In genomic region chr10:47413531-47414226, GRCh38 we compare ENCODE assay signal across 23 cellular contexts. TPM values are rescaled to one million over a fixed set of nuclear protein-coding genes. Genes with fewer than 3 reads are reported as not detected.
"Had no signal": no experiment of that assay in that cellular context is flagged by ENCODE, and none has a peak within 500 bp of the region (broad histone marks: within the 10 kb centered on the region; RNA-seq: fewer than 3 reads in every experiment).

No MANE protein-coding gene starts in this region.

- H3K9ac ChIP-seq: neural progenitor cell had no signal

- H3K36me3 ChIP-seq: adrenal gland, left ventricle myocardium inferior, neural progenitor cell, ovary, right lobe of liver, stomach, upper lobe of left lung had no signal

- H3K9me3 ChIP-seq: adrenal gland, left ventricle myocardium inferior, ovary, right lobe of liver, stomach, upper lobe of left lung had no signal

- H3K9me3 Mint-ChIP-seq: activated naive CD4-positive, alpha-beta T cell treated with anti-CD3 and anti-CD28 coated beads, Interleukin-2, amount 50 U/mL, for 24 hours; naive thymus-derived CD4-positive, alpha-beta T cell; neural progenitor cell; stimulated activated effector memory CD8-positive, alpha-beta T cell treated with anti-CD3 and anti-CD28 coated beads, Interleukin-12 subunit alpha, Interleukin-12 subunit beta, amount 100 ng/mL, for 72 hours; T-helper 1 cell treated with Interleukin-12 subunit alpha and Interleukin-12 subunit beta and Interleukin-4 antibody, amounts not matched to agents 30 μg/mL and 1 μg/mL, for 36 hours had no signal

- H3K4me2 ChIP-seq: neural progenitor cell, smooth muscle cell had no signal

- FAIRE-seq: colon, endometrium, frontal cortex, keratinocyte had no signal

- H2AFZ ChIP-seq: neural progenitor cell had no signal

- H3K27ac ChIP-seq: adrenal gland, left ventricle myocardium inferior, neural progenitor cell, ovary, right lobe of liver, stomach, upper lobe of left lung had no signal

- H3K27me3 Mint-ChIP-seq: activated naive CD4-positive, alpha-beta T cell treated with anti-CD3 and anti-CD28 coated beads, Interleukin-2, amount 50 U/mL, for 24 hours; naive thymus-derived CD4-positive, alpha-beta T cell had no signal

- H3K27me3 ChIP-seq: adrenal gland, neural progenitor cell, ovary, right lobe of liver, stomach, upper lobe of left lung had no signal

- H3K4me3 Mint-ChIP-seq: activated naive CD4-positive, alpha-beta T cell treated with anti-CD3 and anti-CD28 coated beads, Interleukin-2, amount 50 U/mL, for 24 hours; naive thymus-derived CD4-positive, alpha-beta T cell; neural progenitor cell; stimulated activated effector memory CD8-positive, alpha-beta T cell treated with anti-CD3 and anti-CD28 coated beads, Interleukin-12 subunit alpha, Interleukin-12 subunit beta, amount 100 ng/mL, for 72 hours; T-helper 1 cell treated with Interleukin-12 subunit alpha and Interleukin-12 subunit beta and Interleukin-4 antibody, amounts not matched to agents 30 μg/mL and 1 μg/mL, for 36 hours had no signal

- H3K4me3 ChIP-seq: adrenal gland, left ventricle myocardium inferior, neural progenitor cell, ovary, right lobe of liver, smooth muscle cell, stomach, upper lobe of left lung had no signal

- DNase-seq: activated CD4-positive, CD25-positive, alpha-beta regulatory T cell treated with anti-CD3 and anti-CD28 coated beads, Interleukin-2, amount 50 U/mL, for 72 hours; activated CD8-positive, alpha-beta memory T cell treated with anti-CD3 and anti-CD28 coated beads for 24 hours; activated CD8-positive, alpha-beta memory T cell treated with anti-CD3 and anti-CD28 coated beads, Interleukin-2, amount 50 U/mL, for 48 hours; activated gamma-delta T cell; adrenal gland; left ventricle myocardium inferior; mesenchymal stem cell; naive thymus-derived CD4-positive, alpha-beta T cell; ovary; right lobe of liver; stimulated activated CD4-positive, alpha-beta T cell treated with anti-CD3 and anti-CD28 coated beads, Interleukin-4, amount 100 ng/mL, for 24 hours; stomach; upper lobe of left lung had no signal

- ATAC-seq: naive thymus-derived CD4-positive, alpha-beta T cell; stimulated activated effector memory CD8-positive, alpha-beta T cell treated with anti-CD3 and anti-CD28 coated beads, Interleukin-12 subunit alpha, Interleukin-12 subunit beta, amount 100 ng/mL, for 72 hours had no signal

- H3K36me3 Mint-ChIP-seq: activated naive CD4-positive, alpha-beta T cell treated with anti-CD3 and anti-CD28 coated beads, Interleukin-2, amount 50 U/mL, for 24 hours; naive thymus-derived CD4-positive, alpha-beta T cell; neural progenitor cell; stimulated activated effector memory CD8-positive, alpha-beta T cell treated with anti-CD3 and anti-CD28 coated beads, Interleukin-12 subunit alpha, Interleukin-12 subunit beta, amount 100 ng/mL, for 72 hours had no signal

- H3K27ac Mint-ChIP-seq: activated naive CD4-positive, alpha-beta T cell treated with anti-CD3 and anti-CD28 coated beads, Interleukin-2, amount 50 U/mL, for 24 hours; naive thymus-derived CD4-positive, alpha-beta T cell; neural progenitor cell; stimulated activated effector memory CD8-positive, alpha-beta T cell treated with anti-CD3 and anti-CD28 coated beads, Interleukin-12 subunit alpha, Interleukin-12 subunit beta, amount 100 ng/mL, for 72 hours; T-helper 1 cell treated with Interleukin-12 subunit alpha and Interleukin-12 subunit beta and Interleukin-4 antibody, amounts not matched to agents 30 μg/mL and 1 μg/mL, for 36 hours had no signal

- H3K4me1 Mint-ChIP-seq: activated naive CD4-positive, alpha-beta T cell treated with anti-CD3 and anti-CD28 coated beads, Interleukin-2, amount 50 U/mL, for 24 hours; naive thymus-derived CD4-positive, alpha-beta T cell; stimulated activated effector memory CD8-positive, alpha-beta T cell treated with anti-CD3 and anti-CD28 coated beads, Interleukin-12 subunit alpha, Interleukin-12 subunit beta, amount 100 ng/mL, for 72 hours had no signal

- H3K4me1 ChIP-seq: adrenal gland, left ventricle myocardium inferior, neural progenitor cell, right lobe of liver, stomach, upper lobe of left lung had no signal

RNA-seq across cellular contexts. Expression of gene ZNF488, which starts 29.6 kb away (rescaled TPM):
- total RNA-seq: naive thymus-derived CD4-positive, alpha-beta T cell; pulmonary artery endothelial cell; right lobe of liver had no signal
- polyA plus RNA-seq: smooth muscle cell had no signal
